ENCODE assay signal across 16 cellular contexts in the genomic region with DNA sequence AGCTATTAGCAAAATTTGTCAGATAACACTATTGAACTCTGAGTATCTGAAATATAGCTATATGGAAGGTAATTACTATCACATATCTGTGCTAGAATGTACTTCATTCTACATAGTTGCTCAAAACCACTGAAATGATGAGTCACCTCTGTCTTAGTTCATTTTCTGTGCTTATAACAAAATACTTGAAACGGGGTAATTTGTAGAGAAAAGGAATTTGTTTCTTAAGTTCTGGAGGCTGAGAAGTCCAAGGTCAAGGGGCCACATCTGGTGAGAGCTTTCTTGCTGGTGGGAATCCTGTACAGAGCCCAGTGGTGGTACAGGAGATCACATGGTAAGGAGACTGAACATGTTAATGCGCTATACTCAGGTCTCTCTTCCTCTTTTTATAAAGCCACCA. TPM values are rescaled to one million over a fixed set of nuclear protein-coding genes. Genes with fewer than 3 reads are reported as not detected.
DNase-seq lines count a peak whose midpoint lies in the region; TF ChIP-seq lines count a peak whose summit lies in the region.
"Had no signal": no experiment of that assay in that cellular context is flagged by ENCODE, and none has a peak within 500 bp of the region (broad histone marks: within the 10 kb centered on the region; RNA-seq: fewer than 3 reads in every experiment).

No MANE protein-coding gene starts in this region.

- DNase-seq in AG08395 (ENCODE audit: low spot score) (peak; percentile 18), HT1080 (ENCODE audit: low read depth) (peak; percentile 54), amniotic epithelial cell (ENCODE audit: low read depth) (peak; percentile 85), fibroblast of the conjunctiva (ENCODE audit: low read depth) (peak; percentile 49), NCI-H2227 treated with DMSO at 0.1 percent for 48 hours (lab: John Stamatoyannopoulos, UW) (no peak), neural progenitor cell (ENCODE audit: low spot score) (no peak), H4 (ENCODE audit: low spot score) (no peak), osteoblast (ENCODE audit: insufficient read length, low spot score, missing footprints) (no peak)
- DNase-seq: ACHN; activated naive CD8-positive, alpha-beta T cell treated with anti-CD3 and anti-CD28 coated beads for 36 hours; activated T-cell treated with anti-CD3 and anti-CD28 coated beads, Interleukin-2, amount 50 U/mL, for 1 hour; left lung; naive thymus-derived CD4-positive, alpha-beta T cell; NCI-H1417; SJCRH30; testis had no signal

- H3K79me2 ChIP-seq in neural progenitor cell (ENCODE audit: low read depth) (no peaks in the 10 kb centered on the region), osteoblast (ENCODE audit: insufficient read depth, low read length) (no peaks in the 10 kb centered on the region)

- H3K9ac ChIP-seq in neural progenitor cell, result no peak overlapping the region

- no peaks in the 10 kb centered on the region for H3K27me3 Mint-ChIP-seq in neural progenitor cell (ENCODE audit: insufficient read depth, low read depth)

- H3K4me1 ChIP-seq in neural progenitor cell (no peaks in the 10 kb centered on the region), osteoblast (ENCODE audit: insufficient read depth, low read length) (peaks cover 3% of the 10 kb centered on the region)
- H3K4me1 ChIP-seq: left lung, SJCRH30, testis had no signal

- H3K27ac ChIP-seq in neural progenitor cell (no peak overlapping the region), osteoblast (ENCODE audit: low read depth, low read length) (no peak overlapping the region)
- H3K27ac ChIP-seq: left lung, SJCRH30, testis had no signal

- peaks cover 15% of the 10 kb centered on the region for H3K9me3 Mint-ChIP-seq in neural progenitor cell
- H3K9me3 Mint-ChIP-seq: activated naive CD8-positive, alpha-beta T cell treated with anti-CD3 and anti-CD28 coated beads for 36 hours had no signal

- no peak overlapping the region for H2AFZ ChIP-seq in neural progenitor cell (replicated peaks)
- no peak overlapping the region for H2AFZ ChIP-seq in osteoblast (ENCODE audit: low read length)

- peaks cover 2% of the 10 kb centered on the region for H3K36me3 Mint-ChIP-seq in neural progenitor cell
- H3K36me3 Mint-ChIP-seq: activated naive CD8-positive, alpha-beta T cell treated with anti-CD3 and anti-CD28 coated beads for 36 hours; naive thymus-derived CD4-positive, alpha-beta T cell had no signal

- no peaks in the 10 kb centered on the region for H3K36me3 ChIP-seq in neural progenitor cell
- no peaks in the 10 kb centered on the region for H3K36me3 ChIP-seq in osteoblast (ENCODE audit: insufficient read depth, low read length)
- H3K36me3 ChIP-seq: left lung, SJCRH30 had no signal

- H3K9me3 ChIP-seq in neural progenitor cell (ENCODE audit: low read depth) (no peaks in the 10 kb centered on the region), osteoblast (ENCODE audit: low read depth, low read length) (no peaks in the 10 kb centered on the region)
- H3K9me3 ChIP-seq: left lung, SJCRH30, testis had no signal

- no peaks in the 10 kb centered on the region for H4K20me1 ChIP-seq in neural progenitor cell (ENCODE audit: low read depth)
- H4K20me1 ChIP-seq in osteoblast (ENCODE audit: insufficient read depth, low read length), result no peaks in the 10 kb centered on the region

- no peak overlapping the region for H3K4me2 ChIP-seq in neural progenitor cell
- H3K4me2 ChIP-seq in osteoblast (ENCODE audit: insufficient read depth, low read length), result no peak overlapping the region

- no peak overlapping the region for H3K4me3 Mint-ChIP-seq in neural progenitor cell
- H3K4me3 Mint-ChIP-seq: activated naive CD8-positive, alpha-beta T cell treated with anti-CD3 and anti-CD28 coated beads for 36 hours; naive thymus-derived CD4-positive, alpha-beta T cell had no signal

- no peaks in the 10 kb centered on the region for H3K27me3 ChIP-seq in neural progenitor cell
- H3K27me3 ChIP-seq in osteoblast (ENCODE audit: insufficient read depth, low read length), result peaks cover 10% of the 10 kb centered on the region
- H3K27me3 ChIP-seq: SJCRH30, testis had no signal

- no peak overlapping the region for H3K27ac Mint-ChIP-seq in neural progenitor cell
- H3K27ac Mint-ChIP-seq: activated naive CD8-positive, alpha-beta T cell treated with anti-CD3 and anti-CD28 coated beads for 36 hours; naive thymus-derived CD4-positive, alpha-beta T cell had no signal

- H3K4me1 Mint-ChIP-seq in neural progenitor cell, result no peaks in the 10 kb centered on the region

- H3K4me3 ChIP-seq in neural progenitor cell (no peak overlapping the region), osteoblast (ENCODE audit: insufficient read depth, low read length) (no peak overlapping the region)
- H3K4me3 ChIP-seq: left lung, SJCRH30, testis had no signal

- H3F3A ChIP-seq in neural progenitor cell (ENCODE audit: low read depth), result no peaks in the 10 kb centered on the region

- TF ChIP-seq CTCF in neural progenitor cell (IDR thresholded peaks at IDR 0.05) (no peak), osteoblast (IDR thresholded peaks at IDR 0.05; ENCODE audit: extremely low read depth, low read depth, low read length) (no peak)

RNA-seq across cellular contexts. Expression of a gene that starts 41.9 kb away (rescaled TPM):
- 17.2 and 27.0 TPM in 2 replicates for total RNA-seq in HT1080 (2014; rRNA removed; shearing (Covaris generic))
- 20.2 and 26.4 TPM in 2 replicates for polyA plus RNA-seq in HT1080 (2015; cell fraction: cytosol; rRNA removed)
- polyA plus RNA-seq in HT1080 (2015; cell fraction: nucleus; rRNA removed), result 33.4 and 40.0 TPM in 2 replicates
- total RNA-seq in neural progenitor cell (ENCODE audit: low replicate concordance) (47.2 and 53.4 TPM in 2 replicates), osteoblast (61.5 and 63.4 TPM in 2 replicates)
- total RNA-seq in H4 (2014; rRNA removed; shearing (Covaris generic)), result 13.1 and 13.2 TPM in 2 replicates

Comparison
In these comparisons a context has a peak if more than half of its experiments do, and no peak if none do; other contexts are left out.
1. DNase-seq: peak in AG08395 (single experiment), HT1080 (single experiment), amniotic epithelial cell (single experiment) and fibroblast of the conjunctiva (single experiment); none in NCI-H2227 treated with DMSO at 0.1 percent for 48 hours (single experiment), neural progenitor cell (single experiment), H4 (single experiment) and osteoblast (single experiment).